ENCODE assay signal across 22 cellular contexts in genomic region chr3:98565843-98566242, GRCh38. TPM values are rescaled to one million over a fixed set of nuclear protein-coding genes. Genes with fewer than 3 reads are reported as not detected.
DNase-seq lines count a peak whose midpoint lies in the region; ATAC-seq and TF ChIP-seq lines count a peak whose summit lies in the region.
"Had no signal": no experiment of that assay in that cellular context is flagged by ENCODE, and none has a peak within 500 bp of the region (broad histone marks: within the 10 kb centered on the region; RNA-seq: fewer than 3 reads in every experiment).

No MANE protein-coding gene starts in this region.

- no peak overlapping the region for H2BK120ac ChIP-seq in mesenchymal stem cell (ENCODE audit: low read depth, low read length)

- peak overlapping the region; percentile 40 for H2BK15ac ChIP-seq in mesenchymal stem cell (ENCODE audit: low read depth, poor library complexity, severe bottlenecking)

- no peaks in the 10 kb centered on the region for H3K27me3 ChIP-seq in CD4-positive, alpha-beta memory T cell (ENCODE audit: insufficient read depth, low read length)
- H3K27me3 ChIP-seq in mesenchymal stem cell (ENCODE audit: control insufficient read depth in 1 of 2, insufficient read depth in 1 of 2, low read length in 2 of 2): no peaks in the 10 kb centered on the region
- H3K27me3 ChIP-seq: pancreas had no signal

- TF ChIP-seq CTCF in GM12865 (IDR thresholded peaks at IDR 0.05; ENCODE audit: insufficient read depth, low read depth, low read length, missing control alignments) (no peak), CD14-positive monocyte (IDR thresholded peaks at IDR 0.05) (no peak)

- WGBS in mesenchymal stem cell: 73% methylated on average over 6 of the region's 6 CpGs

- H3K4ac ChIP-seq in mesenchymal stem cell (ENCODE audit: low read depth in 1 of 2, low read length in 2 of 2): no peak overlapping the region

- no peak overlapping the region for H3K9ac ChIP-seq in mesenchymal stem cell (ENCODE audit: low read length)

- no peak overlapping the region for H2BK5ac ChIP-seq in mesenchymal stem cell (ENCODE audit: low read depth, low read length, poor library complexity, severe bottlenecking)

- H3K4me2 ChIP-seq in mesenchymal stem cell (ENCODE audit: low read length, poor library complexity, severe bottlenecking): no peak overlapping the region

- H3K27ac Mint-ChIP-seq in CD4-positive, alpha-beta memory T cell: peak overlapping the region; percentile 91 to 99 (median 98)
- peak overlapping the region; percentile 91 for H3K27ac Mint-ChIP-seq in activated CD4-positive, alpha-beta memory T cell treated with anti-CD3 and anti-CD28 coated beads, Interleukin-2, amount 10 ng/mL, durations not matched to agents 7 days and 5 days
- H3K27ac Mint-ChIP-seq in CD14-positive monocyte: peak overlapping the region in 3 of 7 donors; percentile 31 to 56 (median 42)

- no peak for ATAC-seq in HG02678 (IDR thresholded peaks at IDR 0.05; ENCODE audit: unreplicated experiment)
- no peak for ATAC-seq in GM18498 (IDR thresholded peaks at IDR 0.05; ENCODE audit: unreplicated experiment)
- ATAC-seq: pancreas had no signal

- no peak overlapping the region for H2AFZ ChIP-seq in mesenchymal stem cell (ENCODE audit: low read depth, low read length)

- H3K18ac ChIP-seq in mesenchymal stem cell (ENCODE audit: low read depth in 1 of 2, low read length in 2 of 2): no peak overlapping the region

- peaks cover 0 to 4% of the 10 kb centered on the region in 2 donors for H3K36me3 Mint-ChIP-seq in CD4-positive, alpha-beta memory T cell
- H3K36me3 Mint-ChIP-seq in activated CD4-positive, alpha-beta memory T cell treated with anti-CD3 and anti-CD28 coated beads, Interleukin-2, amount 10 ng/mL, durations not matched to agents 7 days and 5 days (ENCODE audit: low read depth): peaks cover 26% of the 10 kb centered on the region
- no peaks in the 10 kb centered on the region for H3K36me3 Mint-ChIP-seq in CD14-positive monocyte

- H3K27ac ChIP-seq in CD4-positive, alpha-beta memory T cell (ENCODE audit: low read depth, low read length): peak overlapping the region; percentile 92
- no peak overlapping the region for H3K27ac ChIP-seq in mesenchymal stem cell (ENCODE audit: low read length, poor library complexity, severe bottlenecking)
- H3K27ac ChIP-seq: pancreas had no signal

- H3K4me3 ChIP-seq in CD4-positive, alpha-beta memory T cell (ENCODE audit: low read length in 2 of 2): no peak overlapping the region
- peak overlapping the region; percentile 45 for H3K4me3 ChIP-seq in GM12865 (ENCODE audit: low read depth, low read length)
- no peak overlapping the region for H3K4me3 ChIP-seq in mesenchymal stem cell (ENCODE audit: insufficient read depth in 1 of 2, low read depth in 1 of 2, low read length in 2 of 2)
- H3K4me3 ChIP-seq: pancreas had no signal

- no peaks in the 10 kb centered on the region for H3K36me3 ChIP-seq in CD4-positive, alpha-beta memory T cell (ENCODE audit: insufficient read depth, low read length)
- no peaks in the 10 kb centered on the region for H3K36me3 ChIP-seq in mesenchymal stem cell (ENCODE audit: control insufficient read depth in 1 of 2, insufficient read depth in 2 of 2, low read depth in 1 of 2, low read length in 2 of 2)
- H3K36me3 ChIP-seq: pancreas had no signal

- peaks cover 76% of the 10 kb centered on the region for H3K4me1 ChIP-seq in CD4-positive, alpha-beta memory T cell (ENCODE audit: insufficient read depth, low read length)
- no peaks in the 10 kb centered on the region for H3K4me1 ChIP-seq in mesenchymal stem cell (ENCODE audit: control insufficient read depth, insufficient read depth, low read depth, low read length)
- H3K4me1 ChIP-seq: pancreas had no signal

- H3K9me3 ChIP-seq in CD4-positive, alpha-beta memory T cell (ENCODE audit: control insufficient read depth in 1 of 2, low read length in 2 of 2): no peaks in the 10 kb centered on the region
- no peaks in the 10 kb centered on the region for H3K9me3 ChIP-seq in mesenchymal stem cell (ENCODE audit: control insufficient read depth, low read length)
- H3K9me3 ChIP-seq: pancreas had no signal

- intact Hi-C loops in CD4-positive, alpha-beta memory T cell (cut with micrococcal nuclease): no loop called here
- intact Hi-C loops in CD14-positive monocyte (cut with micrococcal nuclease): no loop called here

- H3K4me1 Mint-ChIP-seq in CD4-positive, alpha-beta memory T cell: peaks cover 58 to 86% (median 74%) of the 10 kb centered on the region in 4 donors
- peaks cover 84% of the 10 kb centered on the region for H3K4me1 Mint-ChIP-seq in activated CD4-positive, alpha-beta memory T cell treated with anti-CD3 and anti-CD28 coated beads, Interleukin-2, amount 10 ng/mL, durations not matched to agents 7 days and 5 days
- peaks cover 50% of the 10 kb centered on the region for H3K4me1 Mint-ChIP-seq in CD14-positive monocyte

- no peak for DNase-seq in CD4-positive, alpha-beta memory T cell
- DNase-seq in GM12865 (ENCODE audit: low read depth): peak; percentile 86
- DNase-seq in activated CD4-positive, alpha-beta memory T cell treated with anti-CD3 and anti-CD28 coated beads, Interleukin-2, amount 10 ng/mL, durations not matched to agents 7 days and 5 days: no peak
- DNase-seq in mesenchymal stem cell: peak; percentile 33
- no peak for DNase-seq in CD14-positive monocyte (ENCODE audit: low spot score)
- DNase-seq: activated CD8-positive, alpha-beta memory T cell treated with anti-CD3 and anti-CD28 coated beads, Interleukin-2, amount 50 U/mL, for 4 hours; AML-193; effector CD8-positive, alpha-beta T cell; H7; hippocampal formation; left colon; MM.1S; NCI-H2029; NCI-H526; OCI-M1; pancreas; stimulated activated naive CD4-positive, alpha-beta T cell had no signal

- H3K4me3 Mint-ChIP-seq in CD4-positive, alpha-beta memory T cell: peak overlapping the region in 6 of 8 donors; percentile 12 to 87 (median 64)
- no peak overlapping the region for H3K4me3 Mint-ChIP-seq in activated CD4-positive, alpha-beta memory T cell treated with anti-CD3 and anti-CD28 coated beads, Interleukin-2, amount 10 ng/mL, durations not matched to agents 7 days and 5 days
- no peak overlapping the region for H3K4me3 Mint-ChIP-seq in CD14-positive monocyte

- no peaks in the 10 kb centered on the region for H3K27me3 Mint-ChIP-seq in CD4-positive, alpha-beta memory T cell
- H3K27me3 Mint-ChIP-seq in activated CD4-positive, alpha-beta memory T cell treated with anti-CD3 and anti-CD28 coated beads, Interleukin-2, amount 10 ng/mL, durations not matched to agents 7 days and 5 days: no peaks in the 10 kb centered on the region
- H3K27me3 Mint-ChIP-seq in CD14-positive monocyte (ENCODE audit: low read depth in 3 of 3): peaks cover 0 to 3% (median 0%) of the 10 kb centered on the region in 3 donors

- no peak overlapping the region for H3K14ac ChIP-seq in mesenchymal stem cell (ENCODE audit: low read length in 2 of 2)

- POLR2A ChIA-PET in CD4-positive, alpha-beta memory T cell (lab: Charles Lee; ENCODE audit: partially characterized antibody): interaction anchor here (1.4 to 20.3 kb wide), 8 partner anchors 7 to 110 kb away, joined by 3 to 680 read pairs (median 48); partner anchors contain the start of genes CLDND1, CPOX and GPR15
- POLR2A ChIA-PET in activated CD4-positive, alpha-beta memory T cell treated with anti-CD3 and anti-CD28 coated beads, Interleukin-2, amount 10 ng/mL, durations not matched to agents 7 days and 5 days (lab: Charles Lee): interaction anchor here (0.8 to 24.3 kb wide), 8 partner anchors 8 to 49 kb away, joined by 3 to 931 read pairs (median 52); partner anchors contain the start of genes CLDND1, CPOX and GPR15

- no peak overlapping the region for H2BK12ac ChIP-seq in mesenchymal stem cell (ENCODE audit: low read length in 2 of 2)

- no peaks in the 10 kb centered on the region for H3K79me1 ChIP-seq in mesenchymal stem cell (replicated peaks; ENCODE audit: low read length, poor library complexity, severe bottlenecking)

- no peak overlapping the region for H3K23ac ChIP-seq in mesenchymal stem cell (ENCODE audit: low read length in 2 of 2)

- CTCF ChIA-PET in CD4-positive, alpha-beta memory T cell (lab: Charles Lee; ENCODE audit: partially characterized antibody): interaction anchor here (1.0 to 6.0 kb wide), 6 partner anchors 7 to 222 kb away, joined by 3 to 52 read pairs (median 16); partner anchors contain the start of genes CLDND1 and CPOX
- CTCF ChIA-PET in activated CD4-positive, alpha-beta memory T cell treated with anti-CD3 and anti-CD28 coated beads, Interleukin-2, amount 10 ng/mL, durations not matched to agents 7 days and 5 days (lab: Charles Lee): interaction anchor here (0.7 to 3.5 kb wide), 6 partner anchors 10 to 527 kb away, joined by 3 to 17 read pairs (median 4); partner anchors contain the start of gene GPR15

- H3K9me3 Mint-ChIP-seq in CD4-positive, alpha-beta memory T cell: peaks cover 0 to 3% (median 0%) of the 10 kb centered on the region in 8 donors
- peaks cover 4% of the 10 kb centered on the region for H3K9me3 Mint-ChIP-seq in activated CD4-positive, alpha-beta memory T cell treated with anti-CD3 and anti-CD28 coated beads, Interleukin-2, amount 10 ng/mL, durations not matched to agents 7 days and 5 days
- H3K9me3 Mint-ChIP-seq in CD14-positive monocyte: peaks cover 0 to 5% (median 2%) of the 10 kb centered on the region in 7 donors

- H4K8ac ChIP-seq in mesenchymal stem cell (ENCODE audit: low read length): no peak overlapping the region

- no peak overlapping the region for H2AK5ac ChIP-seq in mesenchymal stem cell (ENCODE audit: low read length, severe bottlenecking)

- no peak overlapping the region for H4K91ac ChIP-seq in mesenchymal stem cell (ENCODE audit: low read length)

RNA-seq across cellular contexts. Expression of gene CPOX, which starts 27.6 kb away (rescaled TPM):
- total RNA-seq in CD4-positive, alpha-beta memory T cell: 10 to 100 TPM; 41.1 to 41.3 TPM
- 1 to 10 TPM; 3.3 to 8.2 TPM for polyA plus RNA-seq in CD4-positive, alpha-beta memory T cell
- 10 to 100 TPM; 75.9 to 78.0 TPM for total RNA-seq in activated CD4-positive, alpha-beta memory T cell treated with anti-CD3 and anti-CD28 coated beads, Interleukin-2, amount 10 ng/mL, durations not matched to agents 7 days and 5 days
- polyA plus RNA-seq in mesenchymal stem cell (2013, experiment 1 of 2): 15.8 TPM
- polyA plus RNA-seq in mesenchymal stem cell (2013, experiment 2 of 2): 16.0 TPM
- 1 to 10 TPM; 4.2 to 5.2 TPM for polyA plus RNA-seq in CD14-positive monocyte

RNA-seq across cellular contexts. Expression of gene GPR15, which starts 34.1 kb away (rescaled TPM):
- total RNA-seq in CD4-positive, alpha-beta memory T cell: 10 to 100 TPM; 31.2 to 32.0 TPM
- 10 to 100 TPM; 12.9 to 14.2 TPM for polyA plus RNA-seq in CD4-positive, alpha-beta memory T cell
- total RNA-seq in activated CD4-positive, alpha-beta memory T cell treated with anti-CD3 and anti-CD28 coated beads, Interleukin-2, amount 10 ng/mL, durations not matched to agents 7 days and 5 days: 100 to 1,000 TPM; 111 TPM
- not detected for polyA plus RNA-seq in mesenchymal stem cell (2013, experiment 1 of 2)
- polyA plus RNA-seq in mesenchymal stem cell (2013, experiment 2 of 2): not detected
- not detected for polyA plus RNA-seq in CD14-positive monocyte
- total RNA-seq: cardiac septum, H7, SK-MEL-5, skeletal muscle tissue had no signal

RNA-seq across cellular contexts. Expression of gene CLDND1, which starts 43.1 kb away (rescaled TPM):
- 100 to 1,000 TPM; 421 to 431 TPM for total RNA-seq in CD4-positive, alpha-beta memory T cell
- 100 to 1,000 TPM; 149 to 246 TPM for polyA plus RNA-seq in CD4-positive, alpha-beta memory T cell
- 100 to 1,000 TPM; 673 to 683 TPM for total RNA-seq in activated CD4-positive, alpha-beta memory T cell treated with anti-CD3 and anti-CD28 coated beads, Interleukin-2, amount 10 ng/mL, durations not matched to agents 7 days and 5 days
- polyA plus RNA-seq in mesenchymal stem cell (2013, experiment 1 of 2): 112 TPM
- polyA plus RNA-seq in mesenchymal stem cell (2013, experiment 2 of 2): 120 TPM
- 10 to 100 TPM; 65.3 to 76.0 TPM for polyA plus RNA-seq in CD14-positive monocyte

Comparison
In these comparisons a context has a peak if more than half of its experiments do, and no peak if none do; other contexts are left out.
1. DNase-seq: peak in GM12865 (single experiment) and mesenchymal stem cell (single experiment); none in CD4-positive, alpha-beta memory T cell (0 of 5), activated CD4-positive, alpha-beta memory T cell treated with anti-CD3 and anti-CD28 coated beads, Interleukin-2, amount 10 ng/mL, durations not matched to agents 7 days and 5 days (single experiment) and CD14-positive monocyte (single experiment).
2. H3K4me3 Mint-ChIP-seq: peak in CD4-positive, alpha-beta memory T cell (6 of 8); none in activated CD4-positive, alpha-beta memory T cell treated with anti-CD3 and anti-CD28 coated beads, Interleukin-2, amount 10 ng/mL, durations not matched to agents 7 days and 5 days (single experiment) and CD14-positive monocyte (0 of 2).